22 cellular contexts compared by ENCODE assay signal in the genomic region with DNA sequence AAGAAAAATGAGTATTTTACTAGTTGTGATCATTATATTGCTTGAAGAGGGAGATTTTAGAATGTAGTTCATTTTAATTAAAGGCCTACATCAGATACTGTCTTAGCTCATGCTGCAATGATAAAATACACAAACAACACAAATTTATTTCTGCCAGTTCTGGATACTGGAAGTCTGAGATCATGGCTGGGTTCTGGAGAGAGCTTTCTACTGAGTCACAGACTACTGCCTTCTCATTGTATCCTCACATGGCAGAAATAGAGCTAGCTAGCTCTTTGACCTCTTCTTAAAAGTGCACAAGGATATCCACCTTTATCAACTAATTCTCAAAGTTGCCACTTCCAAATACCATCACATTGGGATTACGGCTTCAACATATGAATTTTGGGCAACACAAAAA. TPM values are rescaled to one million over a fixed set of nuclear protein-coding genes. Genes with fewer than 3 reads are reported as not detected.
DNase-seq lines count a peak whose midpoint lies in the region; ATAC-seq, FAIRE-seq and TF ChIP-seq lines count a peak whose summit lies in the region.
"Had no signal": no experiment of that assay in that cellular context is flagged by ENCODE, and none has a peak within 500 bp of the region (broad histone marks: within the 10 kb centered on the region; RNA-seq: fewer than 3 reads in every experiment).

No MANE protein-coding gene starts in this region.

- H3K4me1 ChIP-seq in A673 (ENCODE audit: insufficient read depth, low read length, poor library complexity, severe bottlenecking) = peaks cover 8% of the 10 kb centered on the region
- H3K4me1 ChIP-seq in foreskin keratinocyte = peaks cover 24% of the 10 kb centered on the region
- H3K4me1 ChIP-seq: left ventricle myocardium inferior, upper lobe of left lung had no signal

- H3K9me3 ChIP-seq in A673 (ENCODE audit: low read depth, low read length, poor library complexity, severe bottlenecking) = no peaks in the 10 kb centered on the region
- H3K9me3 ChIP-seq: left ventricle myocardium inferior, upper lobe of left lung had no signal

- BruUV-seq in A673 (replicated peaks; lab: Mats Ljungman, UMichigan) (no TSS peak), MCF 10A (replicated peaks; lab: Mats Ljungman, UMichigan) (no TSS peak)

- ATAC-seq in foreskin keratinocyte (peak; percentile 64), GM21447 (IDR thresholded peaks at IDR 0.05; ENCODE audit: unreplicated experiment) (no peak)
- ATAC-seq: sciatic nerve, T-cell had no signal

- FAIRE-seq in GM19239 (lab: Jason Lieb, UNC) = no peak
- FAIRE-seq: RCC 7860 had no signal

- H3K27me3 ChIP-seq in A673 (replicated peaks; ENCODE audit: insufficient read depth, low read depth, low read length, poor library complexity) (no peaks in the 10 kb centered on the region), foreskin keratinocyte (no peaks in the 10 kb centered on the region)
- H3K27me3 ChIP-seq: upper lobe of left lung had no signal

- no peak overlapping the region for H3K4me3 Mint-ChIP-seq in MCF 10A (ENCODE audit: unreplicated experiment)
- H3K4me3 Mint-ChIP-seq: nephron, T-cell had no signal

- TF ChIP-seq CTCF in A673 (conservative IDR thresholded peaks at IDR 0.05; ENCODE audit: low read depth, low read length) (no peak), MCF 10A (IDR thresholded peaks at IDR 0.05; ENCODE audit: unreplicated experiment) (no peak), foreskin keratinocyte (conservative IDR thresholded peaks at IDR 0.05) (no peak)

- DNase-seq in A673 (ENCODE audit: low spot score) (no peak), HCEC 1CT (peak; percentile 58), MCF 10A (ENCODE audit: unreplicated experiment) (peak; percentile 17), foreskin keratinocyte (peak in 1 of 2 donors; percentile 58), GM19239 (ENCODE audit: insufficient read length, low spot score) (no peak), T-helper 1 cell (no peak)
- no peak for DNase-seq in stimulated activated naive CD4-positive, alpha-beta T cell (lab: John Stamatoyannopoulos, UW)
- DNase-seq: activated CD4-positive, CD25-positive, alpha-beta regulatory T cell; activated naive CD4-positive, alpha-beta T cell; COR-L47; hippocampal formation; left ventricle myocardium inferior; NCI-H187 treated with DMSO at 0.1 percent for 48 hours; NCI-H526 treated with DMSO at 0.1 percent for 48 hours; stimulated activated CD4-positive, alpha-beta T cell treated with anti-CD3 and anti-CD28 coated beads, Interleukin-4, amount 100 ng/mL, for 4 hours; T-cell; upper lobe of left lung had no signal

- no peak overlapping the region for H3K4me3 ChIP-seq in A673 (ENCODE audit: low read depth, low read length, poor library complexity, severe bottlenecking)
- H3K4me3 ChIP-seq: left ventricle myocardium inferior, upper lobe of left lung had no signal

- CTCF ChIA-PET in A673 (lab: Charles Lee) (no interaction called here), MCF 10A (lab: Yijun Ruan, JAX) (interaction anchor here (0.5 to 2.2 kb wide), 4 partner anchors 8 to 286 kb away, joined by 3 to 8 read pairs (median 3); a partner anchor contains a TSS)

- H3K4me1 Mint-ChIP-seq in MCF 10A (ENCODE audit: insufficient read depth, unreplicated experiment) = peaks cover 21% of the 10 kb centered on the region
- H3K4me1 Mint-ChIP-seq: nephron had no signal

- H3K9me3 Mint-ChIP-seq in MCF 10A (ENCODE audit: unreplicated experiment) = no peaks in the 10 kb centered on the region
- H3K9me3 Mint-ChIP-seq: nephron, T-cell had no signal

- H3K27ac Mint-ChIP-seq in MCF 10A (ENCODE audit: low read depth, unreplicated experiment) = peak overlapping the region; percentile 47
- H3K27ac Mint-ChIP-seq: nephron, T-cell had no signal

- no peaks in the 10 kb centered on the region for H3K27me3 Mint-ChIP-seq in MCF 10A (ENCODE audit: insufficient read depth, unreplicated experiment)
- H3K27me3 Mint-ChIP-seq: T-cell had no signal

- intact Hi-C loops in A673 (cut with micrococcal nuclease; ENCODE audit: unreplicated experiment) = no loop called here
- intact Hi-C loops in MCF 10A (cut with micrococcal nuclease) = loop anchor here (5.0 kb wide), 2 partner anchors 53 to 62 kb away; a partner anchor contains a TSS

- peaks cover 10% of the 10 kb centered on the region for H3K36me3 ChIP-seq in A673 (ENCODE audit: insufficient read depth, low read length, poor library complexity, severe bottlenecking)

- H3K36me3 Mint-ChIP-seq in MCF 10A (ENCODE audit: insufficient read depth, unreplicated experiment) = peaks cover 19% of the 10 kb centered on the region

- POLR2A ChIA-PET in A673 (lab: Charles Lee; ENCODE audit: low non-redundant PET) = no interaction called here
- POLR2A ChIA-PET in MCF 10A (lab: Yijun Ruan, JAX) = interaction anchor here (0.6 to 1.8 kb wide), 7 partner anchors 41 to 115 kb away, joined by 3 to 11 read pairs (median 5); a partner anchor contains a TSS

- H3K27ac ChIP-seq in A673 (ENCODE audit: low read depth, low read length, poor library complexity, severe bottlenecking) (peak overlapping the region; percentile 16), foreskin keratinocyte (no peak overlapping the region)
- H3K27ac ChIP-seq: HL-60, left ventricle myocardium inferior, upper lobe of left lung had no signal

RNA-seq across cellular contexts. Expression of a gene that starts 53.8 kb away (rescaled TPM):
- total RNA-seq in A673 (2021) (61.0 and 63.0 TPM in 2 replicates), MCF 10A (2022) (24.2 and 31.6 TPM in 2 replicates), foreskin keratinocyte (29.8 and 34.8 TPM in 2 replicates)
- polyA plus RNA-seq in foreskin keratinocyte = 6.9 and 9.4 TPM in 2 replicates

Comparison
In these comparisons a context has a peak if more than half of its experiments do, and no peak if none do; other contexts are left out.
1. DNase-seq: peak in HCEC 1CT (single experiment) and MCF 10A (single experiment); none in A673 (single experiment), stimulated activated naive CD4-positive, alpha-beta T cell (0 of 6), GM19239 (single experiment) and T-helper 1 cell (0 of 5).